8 cellular contexts compared by ENCODE assay signal in genomic region chr2:112275887-112276773, GRCh38. TPM values are rescaled to one million over a fixed set of nuclear protein-coding genes. Genes with fewer than 3 reads are reported as not detected.
A peak's percentile ranks its signal among the peaks of the same experiment; 100 is the strongest.
DNase-seq lines count a peak whose midpoint lies in the region; ATAC-seq, FAIRE-seq and TF ChIP-seq lines count a peak whose summit lies in the region.

No MANE protein-coding gene starts in this region.

- ATAC-seq in HG02763 (IDR thresholded peaks at IDR 0.05; ENCODE audit: unreplicated experiment) = peak; percentile 44
- ATAC-seq in left ventricle myocardium superior = peak; percentile 91
- ATAC-seq in psoas muscle = peak; percentile 82 to 84 (median 84)

- no peaks in the 10 kb centered on the region for H3K9me3 Mint-ChIP-seq in T-helper 1 cell treated with Interleukin-12 subunit alpha and Interleukin-12 subunit beta and Interleukin-4 antibody, amounts not matched to agents 30 μg/mL and 1 μg/mL, for 36 hours

- TF ChIP-seq CTCF in psoas muscle (IDR thresholded peaks at IDR 0.05) = no peak

- no peaks in the 10 kb centered on the region for H3K9me3 ChIP-seq in psoas muscle

- H3K27ac ChIP-seq in psoas muscle (peak overlapping the region; percentile 100), urinary bladder (ENCODE audit: low read depth) (peak overlapping the region; percentile 100)

- H3K27me3 Mint-ChIP-seq in T-helper 1 cell treated with Interleukin-12 subunit alpha and Interleukin-12 subunit beta and Interleukin-4 antibody, amounts not matched to agents 30 μg/mL and 1 μg/mL, for 36 hours (ENCODE audit: low read depth) = no peaks in the 10 kb centered on the region

- DNase-seq in GM12892 (ENCODE audit: insufficient read length) (peak; percentile 52), NCI-H1436 (lab: John Stamatoyannopoulos, UW) (peak; percentile 79), amniotic stem cell (lab: John Stamatoyannopoulos, UW) (peak; percentile 66), left ventricle myocardium superior (peak; percentile 94), psoas muscle (peak; percentile 90 to 93)

- intact Hi-C loops in left ventricle myocardium superior (cut with micrococcal nuclease) (no loop called here), psoas muscle (cut with DNase I) (loop anchor here in 1 of 2 donors (10.0 kb wide), 1 partner anchor 309 kb away; the partner anchor contains the start of gene CHCHD5)

- peaks cover 11% of the 10 kb centered on the region for H3K4me1 Mint-ChIP-seq in T-helper 1 cell treated with Interleukin-12 subunit alpha and Interleukin-12 subunit beta and Interleukin-4 antibody, amounts not matched to agents 30 μg/mL and 1 μg/mL, for 36 hours (ENCODE audit: low read depth)

- H3K4me3 ChIP-seq in psoas muscle = peak overlapping the region; percentile 91
- peak overlapping the region; percentile 83 for H3K4me3 ChIP-seq in urinary bladder (ENCODE audit: low read depth, low read length)

- 1% methylated on average over 61 to 66 of the region's 66 CpGs for WGBS in psoas muscle, 3 donors
- under 1% methylated on average over 66 of the region's 66 CpGs for WGBS in urinary bladder

- H3K4me3 Mint-ChIP-seq in T-helper 1 cell treated with Interleukin-12 subunit alpha and Interleukin-12 subunit beta and Interleukin-4 antibody, amounts not matched to agents 30 μg/mL and 1 μg/mL, for 36 hours = peak overlapping the region; percentile 91

- peak; percentile 51 for FAIRE-seq in GM12892 (lab: Jason Lieb, UNC)

- H3K27ac Mint-ChIP-seq in T-helper 1 cell treated with Interleukin-12 subunit alpha and Interleukin-12 subunit beta and Interleukin-4 antibody, amounts not matched to agents 30 μg/mL and 1 μg/mL, for 36 hours = peak overlapping the region; percentile 96

- H3K27me3 ChIP-seq in psoas muscle (ENCODE audit: insufficient read depth in 3 of 3, low read length in 2 of 3) = no peaks in the 10 kb centered on the region

- H3K4me1 ChIP-seq in psoas muscle (peaks cover 6% of the 10 kb centered on the region), urinary bladder (ENCODE audit: insufficient read depth) (no peaks in the 10 kb centered on the region)

- H3K36me3 ChIP-seq in psoas muscle (ENCODE audit: insufficient read depth in 1 of 2, low read depth in 1 of 2) (no peaks in the 10 kb centered on the region), urinary bladder (ENCODE audit: insufficient read depth) (no peaks in the 10 kb centered on the region)

- no peaks in the 10 kb centered on the region for H3K36me3 Mint-ChIP-seq in T-helper 1 cell treated with Interleukin-12 subunit alpha and Interleukin-12 subunit beta and Interleukin-4 antibody, amounts not matched to agents 30 μg/mL and 1 μg/mL, for 36 hours (ENCODE audit: low read depth)

- TF ChIP-seq POLR2A in GM12892 (IDR thresholded peaks at IDR 0.05; ENCODE audit: low read depth, low read length) = peak; percentile 70

RNA-seq across cellular contexts. Expression of gene ZC3H6, which starts 0.7 kb away (rescaled TPM):
- 8.4 TPM for polyA plus RNA-seq in GM12892 (2012; ENCODE audit: missing spikeins)
- total RNA-seq in left ventricle myocardium superior (21.8 TPM), psoas muscle (10 to 100 TPM; 11.2 to 14.6 (median 13.1) TPM), urinary bladder (18.4 TPM)
- polyA plus RNA-seq in psoas muscle (1 to 10 TPM in 2 of 3 donors, under 1 TPM in 1; 0.81 to 2.5 (median 1.2) TPM), urinary bladder (3.3 TPM)

RNA-seq across cellular contexts. Expression of gene ZC3H8, which starts 21.3 kb away (rescaled TPM):
- 16.0 TPM for polyA plus RNA-seq in GM12892 (2012; ENCODE audit: missing spikeins)
- 14.0 TPM for total RNA-seq in left ventricle myocardium superior
- 10 to 100 TPM; 11.1 to 22.5 (median 15.5) TPM for total RNA-seq in psoas muscle
- polyA plus RNA-seq in psoas muscle = 10 to 100 TPM in 1 of 3 donors, 1 to 10 TPM in 2; 8.3 to 17.6 (median 9.3) TPM
- 26.3 TPM for total RNA-seq in urinary bladder
- polyA plus RNA-seq in urinary bladder = 5.4 TPM

Comparison
In these comparisons a context has a peak if more than half of its experiments do, and no peak if none do; other contexts are left out.
1. Peak in every context shown above with its lines: DNase-seq, ATAC-seq, H3K4me3 ChIP-seq and H3K27ac ChIP-seq.